In genomic region chr13:81442904-81443303, GRCh38 we compare ENCODE assay signal across 26 cellular contexts.
"Had no signal": no experiment of that assay in that cellular context is flagged by ENCODE, and none has a peak within 500 bp of the region (broad histone marks: within the 10 kb centered on the region; RNA-seq: fewer than 3 reads in every experiment).

No MANE protein-coding gene starts in this region.

- H3K4me3 ChIP-seq: Peyer's patch had no signal

- ATAC-seq: activated CD8-positive, alpha-beta T cell treated with anti-CD3 and anti-CD28 coated beads for 36 hours; activated T-cell treated with anti-CD3 and anti-CD28 coated beads, Interleukin-2, amount 50 U/mL, for 72 hours; activated T-helper 17 cell treated with anti-CD3 and anti-CD28 coated beads, Interleukin-2, amount 50 U/mL, for 72 hours; PC-3 had no signal

- H3K36me3 ChIP-seq: brain microvascular endothelial cell, Peyer's patch had no signal

- H3K4me1 ChIP-seq: Peyer's patch had no signal

- H3K27me3 ChIP-seq: brain microvascular endothelial cell, Peyer's patch had no signal

- DNase-seq: activated CD4-positive, alpha-beta T cell treated with anti-CD3 and anti-CD28 coated beads, Interleukin-2, amount 10 ng/mL, durations not matched to agents 24 days and 14 days; activated CD4-positive, alpha-beta T cell treated with anti-CD3 and anti-CD28 coated beads, Interleukin-2, amount 50 U/mL, for 4 hours; activated CD8-positive, alpha-beta T cell treated with anti-CD3 and anti-CD28 coated beads for 36 hours; activated effector memory CD4-positive, alpha-beta T cell treated with anti-CD3 and anti-CD28 coated beads, Interleukin-2, amount 50 U/mL, for 16 hours; activated naive CD4-positive, alpha-beta T cell; activated naive CD4-positive, alpha-beta T cell treated with anti-CD3 and anti-CD28 coated beads, Interleukin-2, amount 50 U/mL, for 16 hours; activated naive CD8-positive, alpha-beta T cell treated with anti-CD3 and anti-CD28 coated beads for 36 hours; activated T-cell treated with anti-CD3 and anti-CD28 coated beads, Interleukin-2, amount 50 U/mL, for 1 hour; activated T-cell treated with anti-CD3 and anti-CD28 coated beads, Interleukin-2, amount 50 U/mL, for 72 hours; amniotic stem cell; aorta; brain microvascular endothelial cell; NCI-H1105; NCI-H1417 treated with DMSO at 0.1 percent for 48 hours; NCI-H187 treated with DMSO at 0.1 percent for 48 hours; NCI-H2081; NCI-H2171 treated with DMSO at 0.1 percent for 48 hours; NCI-H2227 treated with DMSO at 0.1 percent for 48 hours; NCI-H446; NCI-H510A treated with DMSO at 0.1 percent for 48 hours; PC-3; Peyer's patch; Right ventricle myocardium superior; RPMI8226 had no signal

- FAIRE-seq: TTC549 had no signal

- H3K27ac ChIP-seq: brain microvascular endothelial cell, Peyer's patch had no signal

- H3K9me3 ChIP-seq: Peyer's patch had no signal
